In genomic region chr2:87397276-87398065, GRCh38 we compare ENCODE assay signal across 7 cellular contexts.
DNase-seq lines count a peak whose midpoint lies in the region; ATAC-seq and TF ChIP-seq lines count a peak whose summit lies in the region.
"Not testable (repeated sequence)": the region's sequence is repeated elsewhere in the genome, so short reads cannot be mapped to it uniquely, and the experiment has no call there.

No MANE protein-coding gene starts in this region.

- not testable (repeated sequence) for H3K9me3 ChIP-seq in right cardiac atrium (ENCODE audit: control insufficient read depth, low read length); sigmoid colon

- not testable (repeated sequence) for H3K9me3 Mint-ChIP-seq in activated CD4-positive, alpha-beta T cell treated with anti-CD3 and anti-CD28 coated beads, Interleukin-2, amount 10 ng/mL, durations not matched to agents 24 days and 14 days; osteocyte (ENCODE audit: unreplicated experiment); type B pancreatic cell

- ATAC-seq in Right ventricle myocardium inferior, right cardiac atrium: not testable (repeated sequence)

- DNase-seq in activated CD4-positive, alpha-beta T cell treated with anti-CD3 and anti-CD28 coated beads, Interleukin-2, amount 10 ng/mL, durations not matched to agents 24 days and 14 days = peak; percentile 41
- DNase-seq in ecto neural progenitor cell (ENCODE audit: low spot score) = peak; percentile 7
- peak; percentile 66 for DNase-seq in Right ventricle myocardium inferior (ENCODE audit: missing footprints)
- DNase-seq in right cardiac atrium = peak in 2 of 3 donors; percentile 30 to 39
- peak; percentile 79 for DNase-seq in osteocyte (ENCODE audit: extremely low spot score, unreplicated experiment)
- DNase-seq in sigmoid colon = peak; percentile 54
- peak; percentile 58 for DNase-seq in type B pancreatic cell (ENCODE audit: extremely low spot score, unreplicated experiment)

- not testable (repeated sequence) for TF ChIP-seq EP300 in sigmoid colon (IDR thresholded peaks at IDR 0.05)

- H3K4me3 Mint-ChIP-seq in activated CD4-positive, alpha-beta T cell treated with anti-CD3 and anti-CD28 coated beads, Interleukin-2, amount 10 ng/mL, durations not matched to agents 24 days and 14 days; osteocyte (ENCODE audit: unreplicated experiment); type B pancreatic cell: not testable (repeated sequence)

- not testable (repeated sequence) for TF ChIP-seq CTCF in osteocyte (IDR thresholded peaks at IDR 0.05); sigmoid colon (IDR thresholded peaks at IDR 0.05); type B pancreatic cell (conservative IDR thresholded peaks at IDR 0.05)

- H3K36me3 Mint-ChIP-seq in activated CD4-positive, alpha-beta T cell treated with anti-CD3 and anti-CD28 coated beads, Interleukin-2, amount 10 ng/mL, durations not matched to agents 24 days and 14 days (ENCODE audit: low read depth); osteocyte (ENCODE audit: unreplicated experiment); type B pancreatic cell: not testable (repeated sequence)

- H3K27me3 Mint-ChIP-seq in activated CD4-positive, alpha-beta T cell treated with anti-CD3 and anti-CD28 coated beads, Interleukin-2, amount 10 ng/mL, durations not matched to agents 24 days and 14 days; osteocyte (ENCODE audit: unreplicated experiment); type B pancreatic cell: not testable (repeated sequence)

- H3K36me3 ChIP-seq in sigmoid colon = not testable (repeated sequence)

- H3K4me1 Mint-ChIP-seq in activated CD4-positive, alpha-beta T cell treated with anti-CD3 and anti-CD28 coated beads, Interleukin-2, amount 10 ng/mL, durations not matched to agents 24 days and 14 days; osteocyte (ENCODE audit: unreplicated experiment); type B pancreatic cell (ENCODE audit: unreplicated experiment): not testable (repeated sequence)

- not testable (repeated sequence) for H3K27me3 ChIP-seq in right cardiac atrium (ENCODE audit: control insufficient read depth, insufficient read depth); sigmoid colon

- not testable (repeated sequence) for H3K4me3 ChIP-seq in right cardiac atrium (ENCODE audit: low read length); sigmoid colon

- H3K27ac Mint-ChIP-seq in activated CD4-positive, alpha-beta T cell treated with anti-CD3 and anti-CD28 coated beads, Interleukin-2, amount 10 ng/mL, durations not matched to agents 24 days and 14 days; osteocyte (ENCODE audit: unreplicated experiment); type B pancreatic cell: not testable (repeated sequence)

- TF ChIP-seq POLR2A in sigmoid colon (IDR thresholded peaks at IDR 0.05) = not testable (repeated sequence)

- not testable (repeated sequence) for H3K27ac ChIP-seq in right cardiac atrium (ENCODE audit: low read length); sigmoid colon

- intact Hi-C loops in activated CD4-positive, alpha-beta T cell treated with anti-CD3 and anti-CD28 coated beads, Interleukin-2, amount 10 ng/mL, durations not matched to agents 24 days and 14 days (cut with micrococcal nuclease); Right ventricle myocardium inferior (cut with DNase I); right cardiac atrium (cut with DNase I); sigmoid colon (cut with DNase I): not testable (repeated sequence)

- WGBS in right cardiac atrium = 81% methylated on average over 9 of the region's 9 CpGs
- WGBS in sigmoid colon, 2 donors = 86 to 88% methylated on average over 9 of the region's 9 CpGs

- not testable (repeated sequence) for H3K4me1 ChIP-seq in right cardiac atrium (ENCODE audit: control insufficient read depth, insufficient read depth, low read length); sigmoid colon

Comparison
In these comparisons a context has a peak if more than half of its experiments do, and no peak if none do; other contexts are left out.
1. DNase-seq: peak in every context shown above with its lines; median percentile 79 in osteocyte; 66 in Right ventricle myocardium inferior; 58 in type B pancreatic cell; 54 in sigmoid colon; 41 in activated CD4-positive, alpha-beta T cell treated with anti-CD3 and anti-CD28 coated beads, Interleukin-2, amount 10 ng/mL, durations not matched to agents 24 days and 14 days; 34 in right cardiac atrium; 7 in ecto neural progenitor cell.